2 cellular contexts compared by ENCODE assay signal in the genomic region with DNA sequence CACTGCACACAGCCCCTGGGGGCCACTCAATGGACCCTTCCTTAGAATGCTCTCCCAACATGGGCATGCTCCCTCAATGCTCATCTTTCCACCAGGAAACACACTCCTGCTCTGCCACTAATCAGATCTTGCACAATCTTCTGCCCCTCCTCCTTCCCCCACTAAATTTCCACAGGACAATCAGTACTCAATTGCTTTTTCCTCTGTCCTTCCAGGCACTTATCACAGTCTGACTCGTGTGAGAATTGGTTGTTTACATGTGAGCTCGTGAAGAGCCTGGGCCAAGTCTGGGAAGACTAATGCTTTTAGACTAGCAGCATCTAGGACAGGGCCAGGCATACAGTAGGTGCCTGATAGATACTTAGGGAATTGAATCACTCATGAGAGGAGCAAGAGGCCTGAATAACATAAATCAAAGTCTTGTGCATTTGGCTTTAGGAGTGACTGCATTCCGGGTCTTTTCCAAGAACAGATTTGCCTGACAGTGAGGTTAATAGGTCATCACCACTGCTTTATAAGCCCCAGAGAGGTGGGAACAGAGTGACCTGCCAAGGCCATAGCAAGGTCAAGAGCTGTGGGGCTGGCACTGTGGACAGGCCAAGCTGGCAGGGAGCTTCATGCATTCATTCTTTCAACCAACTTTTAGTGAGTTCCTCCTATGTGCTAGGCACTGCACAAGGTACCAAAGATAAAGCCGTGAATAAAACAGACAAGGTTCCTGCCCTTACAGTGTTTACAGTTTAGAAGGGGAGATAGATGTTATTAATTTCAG.
TF ChIP-seq lines count a peak whose summit lies in the region.

No MANE protein-coding gene starts in this region.

TF ChIP-seq in liver, 16 proteins besides CTCF, POLR2A, EP300 and RAD21 (continued from another document):
- TF ChIP-seq HNF4A (conservative IDR thresholded peaks at IDR 0.05) (peak; percentile 30 to 40), FOXA2 (IDR thresholded peaks at IDR 0.05) (no peak), EGR1 (IDR thresholded peaks at IDR 0.05; ENCODE audit: low read depth in 2 of 2) (peak; percentile 37 to 45), HNF4G (IDR thresholded peaks at IDR 0.05) (no peak), SP1 (IDR thresholded peaks at IDR 0.05) (peak; percentile 82), GABPA (IDR thresholded peaks at IDR 0.05 in 1 of 2, conservative IDR thresholded peaks at IDR 0.05 in 1 of 2) (no peak), JUND (IDR thresholded peaks at IDR 0.05) (no peak), FOXA1 (IDR thresholded peaks at IDR 0.05) (no peak), YY1 (IDR thresholded peaks at IDR 0.05) (no peak), TAF1 (conservative IDR thresholded peaks at IDR 0.05) (no peak)
- TF ChIP-seq, protein P1, sequence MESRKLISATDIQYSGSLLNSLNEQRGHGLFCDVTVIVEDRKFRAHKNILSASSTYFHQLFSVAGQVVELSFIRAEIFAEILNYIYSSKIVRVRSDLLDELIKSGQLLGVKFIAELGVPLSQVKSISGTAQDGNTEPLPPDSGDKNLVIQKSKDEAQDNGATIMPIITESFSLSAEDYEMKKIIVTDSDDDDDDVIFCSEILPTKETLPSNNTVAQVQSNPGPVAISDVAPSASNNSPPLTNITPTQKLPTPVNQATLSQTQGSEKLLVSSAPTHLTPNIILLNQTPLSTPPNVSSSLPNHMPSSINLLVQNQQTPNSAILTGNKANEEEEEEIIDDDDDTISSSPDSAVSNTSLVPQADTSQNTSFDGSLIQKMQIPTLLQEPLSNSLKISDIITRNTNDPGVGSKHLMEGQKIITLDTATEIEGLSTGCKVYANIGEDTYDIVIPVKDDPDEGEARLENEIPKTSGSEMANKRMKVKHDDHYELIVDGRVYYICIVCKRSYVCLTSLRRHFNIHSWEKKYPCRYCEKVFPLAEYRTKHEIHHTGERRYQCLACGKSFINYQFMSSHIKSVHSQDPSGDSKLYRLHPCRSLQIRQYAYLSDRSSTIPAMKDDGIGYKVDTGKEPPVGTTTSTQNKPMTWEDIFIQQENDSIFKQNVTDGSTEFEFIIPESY (IDR thresholded peaks at IDR 0.05) = no peak
- TF ChIP-seq, protein P2, sequence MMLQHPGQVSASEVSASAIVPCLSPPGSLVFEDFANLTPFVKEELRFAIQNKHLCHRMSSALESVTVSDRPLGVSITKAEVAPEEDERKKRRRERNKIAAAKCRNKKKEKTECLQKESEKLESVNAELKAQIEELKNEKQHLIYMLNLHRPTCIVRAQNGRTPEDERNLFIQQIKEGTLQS (IDR thresholded peaks at IDR 0.05) = no peak
- TF ChIP-seq, protein P3, sequence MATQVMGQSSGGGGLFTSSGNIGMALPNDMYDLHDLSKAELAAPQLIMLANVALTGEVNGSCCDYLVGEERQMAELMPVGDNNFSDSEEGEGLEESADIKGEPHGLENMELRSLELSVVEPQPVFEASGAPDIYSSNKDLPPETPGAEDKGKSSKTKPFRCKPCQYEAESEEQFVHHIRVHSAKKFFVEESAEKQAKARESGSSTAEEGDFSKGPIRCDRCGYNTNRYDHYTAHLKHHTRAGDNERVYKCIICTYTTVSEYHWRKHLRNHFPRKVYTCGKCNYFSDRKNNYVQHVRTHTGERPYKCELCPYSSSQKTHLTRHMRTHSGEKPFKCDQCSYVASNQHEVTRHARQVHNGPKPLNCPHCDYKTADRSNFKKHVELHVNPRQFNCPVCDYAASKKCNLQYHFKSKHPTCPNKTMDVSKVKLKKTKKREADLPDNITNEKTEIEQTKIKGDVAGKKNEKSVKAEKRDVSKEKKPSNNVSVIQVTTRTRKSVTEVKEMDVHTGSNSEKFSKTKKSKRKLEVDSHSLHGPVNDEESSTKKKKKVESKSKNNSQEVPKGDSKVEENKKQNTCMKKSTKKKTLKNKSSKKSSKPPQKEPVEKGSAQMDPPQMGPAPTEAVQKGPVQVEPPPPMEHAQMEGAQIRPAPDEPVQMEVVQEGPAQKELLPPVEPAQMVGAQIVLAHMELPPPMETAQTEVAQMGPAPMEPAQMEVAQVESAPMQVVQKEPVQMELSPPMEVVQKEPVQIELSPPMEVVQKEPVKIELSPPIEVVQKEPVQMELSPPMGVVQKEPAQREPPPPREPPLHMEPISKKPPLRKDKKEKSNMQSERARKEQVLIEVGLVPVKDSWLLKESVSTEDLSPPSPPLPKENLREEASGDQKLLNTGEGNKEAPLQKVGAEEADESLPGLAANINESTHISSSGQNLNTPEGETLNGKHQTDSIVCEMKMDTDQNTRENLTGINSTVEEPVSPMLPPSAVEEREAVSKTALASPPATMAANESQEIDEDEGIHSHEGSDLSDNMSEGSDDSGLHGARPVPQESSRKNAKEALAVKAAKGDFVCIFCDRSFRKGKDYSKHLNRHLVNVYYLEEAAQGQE (IDR thresholded peaks at IDR 0.05) = no peak

TF ChIP-seq in HepG2, 621 proteins besides CTCF, POLR2A, EP300 and RAD21:
- TF ChIP-seq, protein P4, sequence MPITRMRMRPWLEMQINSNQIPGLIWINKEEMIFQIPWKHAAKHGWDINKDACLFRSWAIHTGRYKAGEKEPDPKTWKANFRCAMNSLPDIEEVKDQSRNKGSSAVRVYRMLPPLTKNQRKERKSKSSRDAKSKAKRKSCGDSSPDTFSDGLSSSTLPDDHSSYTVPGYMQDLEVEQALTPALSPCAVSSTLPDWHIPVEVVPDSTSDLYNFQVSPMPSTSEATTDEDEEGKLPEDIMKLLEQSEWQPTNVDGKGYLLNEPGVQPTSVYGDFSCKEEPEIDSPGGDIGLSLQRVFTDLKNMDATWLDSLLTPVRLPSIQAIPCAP (CRISPR knock-in tag; IDR thresholded peaks at IDR 0.05; ENCODE audit: low read depth) = no peak
- no peak for TF ChIP-seq ZBTB3 (CRISPR knock-in tag; IDR thresholded peaks at IDR 0.05; ENCODE audit: borderline replicate concordance, low read depth)
